In the genomic region with DNA sequence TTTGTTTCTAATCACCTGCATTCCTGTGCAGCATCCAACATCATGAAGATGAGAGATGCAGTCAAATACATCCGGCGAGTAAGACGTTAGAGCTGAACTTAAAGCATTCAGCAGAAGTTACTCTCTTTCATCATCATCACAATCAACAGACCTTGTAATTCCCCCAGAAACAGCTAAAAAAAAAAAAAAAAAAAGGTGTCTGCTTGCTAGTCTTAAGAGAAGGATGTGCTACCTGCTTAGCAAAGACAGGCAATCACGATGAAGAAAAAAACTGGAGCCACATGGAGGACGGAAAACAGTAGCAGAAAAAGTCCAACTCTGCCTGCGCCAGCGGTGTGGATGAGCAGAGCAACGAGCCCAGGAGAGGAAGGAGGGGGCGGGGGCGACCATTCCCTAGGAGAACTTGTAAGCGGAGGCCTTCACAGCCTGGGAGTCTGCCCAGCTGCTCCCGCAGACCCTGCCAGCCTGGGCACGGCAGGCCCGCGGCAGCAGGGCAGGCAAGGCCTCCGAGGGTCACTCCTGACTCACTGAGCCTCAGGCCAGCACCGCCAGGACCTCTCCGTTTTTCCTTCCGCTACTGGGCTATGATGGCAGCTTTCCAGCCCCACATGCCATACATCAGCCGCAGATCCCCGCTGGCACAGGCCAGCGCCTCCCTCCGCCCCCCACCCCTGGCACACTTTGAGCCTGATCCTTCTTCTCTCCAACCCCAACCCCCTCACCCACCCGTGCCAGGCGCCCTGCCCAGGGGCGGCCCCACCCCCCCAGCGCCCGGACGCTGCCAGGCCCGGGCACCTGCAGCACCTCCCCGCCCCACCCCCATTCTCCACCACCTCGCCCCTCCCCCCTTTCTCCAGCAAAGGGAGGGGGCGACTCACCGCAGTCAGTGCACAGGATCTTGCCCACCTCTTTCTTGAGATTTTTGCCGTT, we compare ENCODE assay signal across 7 cellular contexts. TPM values are rescaled to one million over a fixed set of nuclear protein-coding genes. Genes with fewer than 3 reads are reported as not detected.
A peak's percentile ranks its signal among the peaks of the same experiment; 100 is the strongest.
DNase-seq lines count a peak whose midpoint lies in the region; ATAC-seq and TF ChIP-seq lines count a peak whose summit lies in the region.

No MANE protein-coding gene starts in this region.

- WGBS in trophoblast cell (ENCODE audit: extremely low coverage, insufficient coverage, insufficient read length): no CpG with 5 or more reads among the region's 35 CpGs

- H4K8ac ChIP-seq in trophoblast cell (ENCODE audit: low read depth, low read length): no peak overlapping the region

- no peak overlapping the region for H3K4me2 ChIP-seq in trophoblast cell (ENCODE audit: low read length)

- H2BK5ac ChIP-seq in trophoblast cell (ENCODE audit: low read depth, low read length, poor library complexity): no peak overlapping the region

- H3K9me3 ChIP-seq in left ventricle myocardium inferior (replicated peaks) (no peaks in the 10 kb centered on the region), trophoblast cell (ENCODE audit: insufficient read depth, low read depth, low read length) (peaks cover 7% of the 10 kb centered on the region)

- H3K4ac ChIP-seq in trophoblast cell (ENCODE audit: low read depth, low read length): no peak overlapping the region

- no peak overlapping the region for H2BK12ac ChIP-seq in trophoblast cell (ENCODE audit: low read length)

- H3K18ac ChIP-seq in trophoblast cell (ENCODE audit: low read length): no peak overlapping the region

- H3K4me1 ChIP-seq in left ventricle myocardium inferior: peaks cover 60% of the 10 kb centered on the region
- H3K4me1 ChIP-seq in trophoblast cell (ENCODE audit: control insufficient read depth in 1 of 2, insufficient read depth in 2 of 2, low read length in 2 of 2): peaks cover 8 to 11% of the 10 kb centered on the region in 2 experiments

- no peak overlapping the region for H2BK120ac ChIP-seq in trophoblast cell (ENCODE audit: insufficient read depth, low read length, poor library complexity)

- H3K4me3 ChIP-seq in left ventricle myocardium inferior: peak overlapping the region; percentile 86
- H3K4me3 ChIP-seq in trophoblast cell (ENCODE audit: low read depth, low read length): peak overlapping the region; percentile 4

- no peaks in the 10 kb centered on the region for H3K27me3 ChIP-seq in left ventricle myocardium inferior (ENCODE audit: low read depth)
- H3K27me3 ChIP-seq in trophoblast cell (ENCODE audit: insufficient read depth, low read length): peaks cover 46% of the 10 kb centered on the region

- H3K23ac ChIP-seq in trophoblast cell (ENCODE audit: low read length): no peak overlapping the region

- H2AK5ac ChIP-seq in trophoblast cell (ENCODE audit: low read length): no peak overlapping the region

- peak; percentile 70 for DNase-seq in G401 (ENCODE audit: low spot score)
- DNase-seq in NCI-H1105 (lab: John Stamatoyannopoulos, UW): peak; percentile 10
- peak in 48 of 56 donors; percentile 23 to 85 (median 60) for DNase-seq in amygdala (lab: John Stamatoyannopoulos, UW)
- DNase-seq in left ventricle myocardium inferior: peak; percentile 50
- peak; percentile 10 to 36 for DNase-seq in trophoblast cell
- no peak for DNase-seq in DMS153 (lab: John Stamatoyannopoulos, UW)

- H2AFZ ChIP-seq in trophoblast cell (ENCODE audit: insufficient read depth, low read length, poor library complexity): no peak overlapping the region

- H3K79me2 ChIP-seq in trophoblast cell (ENCODE audit: control insufficient read depth, insufficient read depth, low read length, poor library complexity): no peaks in the 10 kb centered on the region

- no peaks in the 10 kb centered on the region for H3K79me1 ChIP-seq in trophoblast cell (ENCODE audit: low read length)

- intact Hi-C loops in left ventricle myocardium inferior (cut with micrococcal nuclease): no loop called here

- peak overlapping the region; percentile 88 for H3K27ac ChIP-seq in left ventricle myocardium inferior (replicated peaks)
- H3K27ac ChIP-seq in trophoblast cell (ENCODE audit: low read depth, low read length): no peak overlapping the region

- TF ChIP-seq CTCF in left ventricle myocardium inferior (IDR thresholded peaks at IDR 0.05; ENCODE audit: borderline replicate concordance): no peak

- H4K12ac ChIP-seq in trophoblast cell (ENCODE audit: low read depth, low read length): no peak overlapping the region

- no peak for ATAC-seq in GM19397 (IDR thresholded peaks at IDR 0.05; ENCODE audit: unreplicated experiment)

- no peak overlapping the region for H3K9ac ChIP-seq in trophoblast cell (ENCODE audit: low read length)

- no peak overlapping the region for H3K14ac ChIP-seq in trophoblast cell (ENCODE audit: low read length)

- no peak overlapping the region for H4K91ac ChIP-seq in trophoblast cell (ENCODE audit: low read depth, low read length)

- no peaks in the 10 kb centered on the region for H3K36me3 ChIP-seq in left ventricle myocardium inferior
- no peaks in the 10 kb centered on the region for H3K36me3 ChIP-seq in trophoblast cell (ENCODE audit: control insufficient read depth in 1 of 2, insufficient read depth in 2 of 2, low read length in 2 of 2)

- in situ Hi-C loops in G401 (cut with HindIII; ENCODE audit: low sequenced_read_pairs): no loop called here

RNA-seq across cellular contexts. Expression of gene NRG2, which starts 1.3 kb away (rescaled TPM):
- 1.5 and 2.0 TPM in 2 replicates for total RNA-seq in G401 (2014; rRNA removed; shearing (Covaris generic))
- 3.1 TPM for total RNA-seq in left ventricle myocardium inferior
- 0.03 TPM in 1 of 2 replicates, not detected in the other for polyA plus RNA-seq in trophoblast cell (2013)
